8 cellular contexts compared by ENCODE assay signal in genomic region chr18:57585846-57586242, GRCh38. TPM values are rescaled to one million over a fixed set of nuclear protein-coding genes. Genes with fewer than 3 reads are reported as not detected.
DNase-seq lines count a peak whose midpoint lies in the region; ATAC-seq, FAIRE-seq and TF ChIP-seq lines count a peak whose summit lies in the region.

No MANE protein-coding gene starts in this region.

- no peak for TF ChIP-seq POLR2A in endothelial cell of umbilical vein (IDR thresholded peaks at IDR 0.05; ENCODE audit: low read depth, low read length)

- dilution Hi-C loops in endothelial cell of umbilical vein (cut with MboI; ENCODE audit: extremely low pct_ligation_motif_present, low sequenced_read_pairs): no loop called here

- peak overlapping the region; percentile 85 for H3K9ac ChIP-seq in endothelial cell of umbilical vein (replicated peaks; ENCODE audit: extremely low read depth, insufficient read depth, low read length)

- H3K9me3 ChIP-seq in A673 (ENCODE audit: low read depth, low read length, poor library complexity, severe bottlenecking) (no peaks in the 10 kb centered on the region), endothelial cell of umbilical vein (replicated peaks; ENCODE audit: control insufficient read depth, insufficient read depth, low read length) (no peaks in the 10 kb centered on the region), neutrophil (no peaks in the 10 kb centered on the region)

- no peak for TF ChIP-seq CTCF in A673 (conservative IDR thresholded peaks at IDR 0.05; ENCODE audit: low read depth, low read length)
- TF ChIP-seq CTCF in endothelial cell of umbilical vein (IDR thresholded peaks at IDR 0.05; ENCODE audit: extremely low read depth in 1 of 2, insufficient read depth in 1 of 2, low read depth in 1 of 2, low read length in 2 of 2): no peak
- no peak for TF ChIP-seq CTCF in neutrophil (IDR thresholded peaks at IDR 0.05)

- H3K9me1 ChIP-seq in endothelial cell of umbilical vein (replicated peaks; ENCODE audit: control insufficient read depth, extremely low read depth, insufficient read depth, low read length): no peaks in the 10 kb centered on the region

- no TSS peak for BruUV-seq in A673 (replicated peaks; lab: Mats Ljungman, UMichigan)
- no TSS peak for BruUV-seq in endothelial cell of umbilical vein (replicated peaks; lab: Mats Ljungman, UMichigan)

- H3K36me3 ChIP-seq in A673 (ENCODE audit: insufficient read depth, low read length, poor library complexity, severe bottlenecking) (no peaks in the 10 kb centered on the region), endothelial cell of umbilical vein (ENCODE audit: control insufficient read depth in 2 of 2, extremely low read depth in 1 of 2, insufficient read depth in 2 of 2, low read length in 2 of 2) (peaks cover 0 to 3% of the 10 kb centered on the region in 2 experiments), neutrophil (no peaks in the 10 kb centered on the region)

- ATAC-seq in GM18868 (IDR thresholded peaks at IDR 0.05; ENCODE audit: unreplicated experiment): peak; percentile 10
- no peak for ATAC-seq in GM18498 (IDR thresholded peaks at IDR 0.05; ENCODE audit: unreplicated experiment)

- H3K4me3 ChIP-seq in A673 (ENCODE audit: low read depth, low read length, poor library complexity, severe bottlenecking) (peak overlapping the region; percentile 89), endothelial cell of umbilical vein (replicated peaks in 1 of 3; ENCODE audit: insufficient read depth in 1 of 3, low read depth in 1 of 3, low read length in 3 of 3) (peak overlapping the region; percentile 63 to 88 (median 80)), neutrophil (ENCODE audit: low read depth in 1 of 2, low read length in 1 of 2) (peak overlapping the region; percentile 65 to 89)

- no peaks in the 10 kb centered on the region for H4K20me1 ChIP-seq in endothelial cell of umbilical vein (replicated peaks; ENCODE audit: control insufficient read depth, extremely low read depth, insufficient read depth, low read length)

- POLR2A ChIA-PET in A673 (lab: Charles Lee; ENCODE audit: low non-redundant PET) (no interaction called here), endothelial cell of umbilical vein (lab: Charles Lee) (no interaction called here)

- H3K27ac ChIP-seq in A673 (ENCODE audit: low read depth, low read length, poor library complexity, severe bottlenecking): peak overlapping the region; percentile 85
- peak overlapping the region; percentile 19 for H3K27ac ChIP-seq in endothelial cell of umbilical vein (ENCODE audit: insufficient read depth, low read depth, low read length)
- peak overlapping the region; percentile 69 for H3K27ac ChIP-seq in neutrophil

- no peak for FAIRE-seq in endothelial cell of umbilical vein (lab: Jason Lieb, UNC)

- H3K27me3 ChIP-seq in A673 (replicated peaks; ENCODE audit: insufficient read depth, low read depth, low read length, poor library complexity): no peaks in the 10 kb centered on the region
- no peaks in the 10 kb centered on the region for H3K27me3 ChIP-seq in endothelial cell of umbilical vein (ENCODE audit: control insufficient read depth in 2 of 2, insufficient read depth in 2 of 2, low read length in 2 of 2)
- no peaks in the 10 kb centered on the region for H3K27me3 ChIP-seq in neutrophil

- H3K4me2 ChIP-seq in endothelial cell of umbilical vein (ENCODE audit: insufficient read depth, low read length): peak overlapping the region; percentile 98

- intact Hi-C loops in A673 (cut with micrococcal nuclease; ENCODE audit: unreplicated experiment): no loop called here
- intact Hi-C loops in endothelial cell of umbilical vein (cut with micrococcal nuclease): no loop called here

- peak overlapping the region; percentile 99 for H2AFZ ChIP-seq in endothelial cell of umbilical vein (ENCODE audit: low read depth, low read length)

- CTCF ChIA-PET in A673 (lab: Charles Lee): no interaction called here
- CTCF ChIA-PET in endothelial cell of umbilical vein (lab: Charles Lee): no interaction called here

- no peaks in the 10 kb centered on the region for H3K79me2 ChIP-seq in endothelial cell of umbilical vein (ENCODE audit: control insufficient read depth, insufficient read depth, low read length)

- DNase-seq in A673 (ENCODE audit: low spot score): peak; percentile 19
- peak; percentile 26 for DNase-seq in RPMI8226
- no peak for DNase-seq in endothelial cell of umbilical vein (ENCODE audit: low read depth, low spot score)
- DNase-seq in COLO829 (ENCODE audit: low spot score): no peak
- DNase-seq in HK-2 (ENCODE audit: unreplicated experiment): no peak

- H3K4me1 ChIP-seq in A673 (ENCODE audit: insufficient read depth, low read length, poor library complexity, severe bottlenecking) (peaks cover 14% of the 10 kb centered on the region), endothelial cell of umbilical vein (ENCODE audit: control insufficient read depth, extremely low read depth, insufficient read depth, low read length) (peaks cover 11% of the 10 kb centered on the region), neutrophil (ENCODE audit: control insufficient read depth in 1 of 2, insufficient read depth in 1 of 2, low read depth in 1 of 2, low read length in 1 of 2) (peaks cover 9 to 13% of the 10 kb centered on the region in 2 experiments)

TF ChIP-seq in endothelial cell of umbilical vein, 7 proteins besides CTCF, POLR2A, EP300 and RAD21:
- TF ChIP-seq EZH2 (IDR thresholded peaks at IDR 0.05; ENCODE audit: borderline replicate concordance, low read depth, low read length, severe bottlenecking) (no peak), FOS (IDR thresholded peaks at IDR 0.05; ENCODE audit: borderline replicate concordance, insufficient read depth, low read length) (no peak), MYC (IDR thresholded peaks at IDR 0.05; ENCODE audit: low read depth, low read length) (no peak), MAX (IDR thresholded peaks at IDR 0.05; ENCODE audit: insufficient read depth, insufficient read length) (no peak), POLR2AphosphoS5 (IDR thresholded peaks at IDR 0.05; ENCODE audit: insufficient read depth, low read depth, low read length) (no peak), JUN (IDR thresholded peaks at IDR 0.05; ENCODE audit: borderline replicate concordance, insufficient read depth, insufficient read length, low read depth) (no peak), GATA2 (IDR thresholded peaks at IDR 0.05; ENCODE audit: insufficient read depth, insufficient read length, low read depth, low read length) (no peak)
TF ChIP-seq in endothelial cell of umbilical vein: peak in this region for 0.

RNA-seq across cellular contexts. Expression of gene FECH, which starts 0.7 kb away (rescaled TPM):
- 65.4 and 73.7 TPM in 2 replicates for total RNA-seq in A673 (2021)
- total RNA-seq in endothelial cell of umbilical vein: 27.9 and 33.3 TPM in 2 replicates
- 20.9 and 25.3 TPM in 2 replicates for polyA plus RNA-seq in endothelial cell of umbilical vein
- polyA plus RNA-seq in endothelial cell of umbilical vein (2011; cell fraction: cytosol; rRNA removed): 36.5 and 38.1 TPM in 2 replicates
- 23.2 and 23.8 TPM in 2 replicates for polyA plus RNA-seq in endothelial cell of umbilical vein (2011; cell fraction: nucleus; rRNA removed)
- 26.9 and 31.7 TPM in 2 replicates for polyA plus RNA-seq in endothelial cell of umbilical vein (2012)
- 33.1 and 34.0 TPM in 2 replicates for polyA minus RNA-seq in endothelial cell of umbilical vein
- polyA minus RNA-seq in endothelial cell of umbilical vein (2011; cell fraction: cytosol; rRNA and poly(A)+ RNA removed): 22.1 TPM
- 15.4 and 19.1 TPM in 2 replicates for polyA minus RNA-seq in endothelial cell of umbilical vein (2011; cell fraction: nucleus; rRNA and poly(A)+ RNA removed)

RNA-seq across cellular contexts. Expression of gene NARS1, which starts 35.8 kb away (rescaled TPM):
- 249 and 261 TPM in 2 replicates for total RNA-seq in A673 (2021)
- total RNA-seq in endothelial cell of umbilical vein: 110 and 111 TPM in 2 replicates
- polyA plus RNA-seq in endothelial cell of umbilical vein: 61.6 and 89.3 TPM in 2 replicates
- 75.7 and 82.8 TPM in 2 replicates for polyA plus RNA-seq in endothelial cell of umbilical vein (2011; cell fraction: cytosol; rRNA removed)
- polyA plus RNA-seq in endothelial cell of umbilical vein (2011; cell fraction: nucleus; rRNA removed): 178 and 273 TPM in 2 replicates
- polyA plus RNA-seq in endothelial cell of umbilical vein (2012): 103 and 157 TPM in 2 replicates
- polyA minus RNA-seq in endothelial cell of umbilical vein: 182 and 183 TPM in 2 replicates
- 120 TPM for polyA minus RNA-seq in endothelial cell of umbilical vein (2011; cell fraction: cytosol; rRNA and poly(A)+ RNA removed)
- polyA minus RNA-seq in endothelial cell of umbilical vein (2011; cell fraction: nucleus; rRNA and poly(A)+ RNA removed): 83.4 and 101 TPM in 2 replicates

Comparison
In these comparisons a context has a peak if more than half of its experiments do, and no peak if none do; other contexts are left out.
1. DNase-seq: peak in A673 (single experiment) and RPMI8226 (single experiment); none in endothelial cell of umbilical vein (single experiment), COLO829 (single experiment) and HK-2 (single experiment).
2. H3K27ac ChIP-seq: peak in every context shown above with its lines; median percentile 85 in A673; 69 in neutrophil; 19 in endothelial cell of umbilical vein.
3. Peak in every context shown above with its lines, with median percentiles within 50 percentile points of each other: H3K4me3 ChIP-seq.